9 cellular contexts compared by ENCODE assay signal in the genomic region with DNA sequence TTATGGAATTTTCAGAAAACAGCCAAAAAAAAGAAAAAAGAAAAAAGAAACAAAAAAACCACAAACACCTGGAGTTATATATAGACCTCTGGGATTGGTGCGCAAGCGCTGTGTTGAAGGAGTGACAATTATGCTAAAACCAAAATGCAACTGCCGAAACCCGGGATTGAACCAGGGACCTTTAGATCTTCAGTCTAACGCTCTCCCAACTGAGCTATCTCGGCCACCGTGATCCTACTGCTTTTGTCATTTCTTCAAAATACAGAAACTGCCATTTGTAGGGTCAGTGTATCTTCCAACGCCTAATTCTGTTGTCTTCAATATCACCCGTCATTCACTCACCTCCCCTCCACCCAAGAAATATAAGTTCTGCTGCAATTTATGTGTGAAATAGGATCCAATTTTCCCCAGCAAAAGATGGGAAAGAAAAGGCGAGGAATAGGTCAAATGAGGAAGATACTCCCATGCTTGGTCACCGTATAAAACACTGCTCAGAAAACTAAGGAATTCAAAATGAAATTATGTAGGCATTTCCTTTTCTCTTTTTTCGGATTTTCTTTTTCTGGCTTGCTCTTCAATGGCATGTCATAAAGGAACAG.
DNase-seq lines count a peak whose midpoint lies in the region; ATAC-seq and TF ChIP-seq lines count a peak whose summit lies in the region.
"Had no signal": no experiment of that assay in that cellular context is flagged by ENCODE, and none has a peak within 500 bp of the region (broad histone marks: within the 10 kb centered on the region; RNA-seq: fewer than 3 reads in every experiment).

No MANE protein-coding gene starts in this region.

- H3K4me3 Mint-ChIP-seq in activated naive CD8-positive, alpha-beta T cell treated with anti-CD3 and anti-CD28 coated beads for 36 hours: peak overlapping the region; percentile 50
- peak overlapping the region; percentile 23 for H3K4me3 Mint-ChIP-seq in mesothelial cell of epicardium
- H3K4me3 Mint-ChIP-seq: activated T-cell treated with anti-CD3 and anti-CD28 coated beads, Interleukin-2, amount 50 U/mL, for 4 hours had no signal

- peak overlapping the region; percentile 50 for H3K27ac Mint-ChIP-seq in activated naive CD8-positive, alpha-beta T cell treated with anti-CD3 and anti-CD28 coated beads for 36 hours
- no peak overlapping the region for H3K27ac Mint-ChIP-seq in mesothelial cell of epicardium

- H3K9me3 Mint-ChIP-seq in activated naive CD8-positive, alpha-beta T cell treated with anti-CD3 and anti-CD28 coated beads for 36 hours: peaks cover 29% of the 10 kb centered on the region
- H3K9me3 Mint-ChIP-seq in mesothelial cell of epicardium: no peaks in the 10 kb centered on the region

- DNase-seq in NCI-H2081 (lab: John Stamatoyannopoulos, UW) (peak; percentile 55 to 56), NCI-H2081 treated with DMSO at 0.1 percent for 48 hours (lab: John Stamatoyannopoulos, UW) (no peak), NCI-H2171 (lab: John Stamatoyannopoulos, UW) (peak; percentile 18), mesothelial cell of epicardium (ENCODE audit: low spot score in 2 of 2, unreplicated experiment in 2 of 2) (no peak), GF-D8 (lab: John Stamatoyannopoulos, UW) (no peak)
- peak; percentile 44 for DNase-seq in activated naive CD8-positive, alpha-beta T cell treated with anti-CD3 and anti-CD28 coated beads for 36 hours
- DNase-seq: activated T-cell treated with anti-CD3 and anti-CD28 coated beads, Interleukin-2, amount 50 U/mL, for 4 hours had no signal

- H3K36me3 Mint-ChIP-seq in activated naive CD8-positive, alpha-beta T cell treated with anti-CD3 and anti-CD28 coated beads for 36 hours: peaks cover 12% of the 10 kb centered on the region
- H3K36me3 Mint-ChIP-seq in mesothelial cell of epicardium: peaks cover 2% of the 10 kb centered on the region

- H3K27me3 Mint-ChIP-seq in activated naive CD8-positive, alpha-beta T cell treated with anti-CD3 and anti-CD28 coated beads for 36 hours: peaks cover 99% of the 10 kb centered on the region
- peaks cover 95% of the 10 kb centered on the region for H3K27me3 Mint-ChIP-seq in mesothelial cell of epicardium (ENCODE audit: low read depth)

- no peak for TF ChIP-seq CTCF in mesothelial cell of epicardium (IDR thresholded peaks at IDR 0.05; ENCODE audit: unreplicated experiment)

- H3K4me1 Mint-ChIP-seq in activated naive CD8-positive, alpha-beta T cell treated with anti-CD3 and anti-CD28 coated beads for 36 hours: peaks cover 30% of the 10 kb centered on the region
- peaks cover 6% of the 10 kb centered on the region for H3K4me1 Mint-ChIP-seq in mesothelial cell of epicardium

- no peak for ATAC-seq in GM21367 (IDR thresholded peaks at IDR 0.05; ENCODE audit: unreplicated experiment)
- ATAC-seq in GM19324 (IDR thresholded peaks at IDR 0.05; ENCODE audit: low FRiP score, unreplicated experiment): no peak

Comparison
In these comparisons a context has a peak if more than half of its experiments do, and no peak if none do; other contexts are left out.
1. DNase-seq: peak in NCI-H2081 (2 of 2), NCI-H2171 (single experiment) and activated naive CD8-positive, alpha-beta T cell treated with anti-CD3 and anti-CD28 coated beads for 36 hours (single experiment); none in NCI-H2081 treated with DMSO at 0.1 percent for 48 hours (single experiment), mesothelial cell of epicardium (0 of 2) and GF-D8 (single experiment).